In the genomic region with DNA sequence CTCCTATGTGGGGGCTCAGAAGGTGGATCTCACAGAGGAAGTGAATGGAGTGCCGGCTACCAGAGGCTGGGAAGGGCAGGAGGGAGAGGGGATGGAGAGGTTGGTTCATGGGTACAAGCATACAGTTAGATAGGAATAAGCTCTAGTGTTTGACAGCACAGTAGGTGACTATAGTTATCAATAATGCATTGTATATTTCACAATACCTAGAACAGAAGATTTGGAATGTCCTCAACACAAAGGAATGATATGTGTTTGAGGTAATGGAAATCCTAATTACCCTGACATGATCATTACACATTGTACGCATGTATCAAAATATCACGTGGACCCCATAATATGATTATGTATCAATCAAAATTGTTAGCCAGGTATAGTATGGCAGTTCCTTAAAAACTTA, we compare ENCODE assay signal across 20 cellular contexts. TPM values are rescaled to one million over a fixed set of nuclear protein-coding genes. Genes with fewer than 3 reads are reported as not detected.
DNase-seq lines count a peak whose midpoint lies in the region; ATAC-seq and TF ChIP-seq lines count a peak whose summit lies in the region.
"Had no signal": no experiment of that assay in that cellular context is flagged by ENCODE, and none has a peak within 500 bp of the region (broad histone marks: within the 10 kb centered on the region; RNA-seq: fewer than 3 reads in every experiment).

No MANE protein-coding gene starts in this region.

- H2BK5ac ChIP-seq in IMR-90 (ENCODE audit: low read depth, low read length, poor library complexity, severe bottlenecking), result no peak overlapping the region

- no peaks in the 10 kb centered on the region for H3K36me3 Mint-ChIP-seq in Caco-2 (ENCODE audit: insufficient read depth, unreplicated experiment)
- no peaks in the 10 kb centered on the region for H3K36me3 Mint-ChIP-seq in progenitor cell of endocrine pancreas (ENCODE audit: insufficient read depth)
- H3K36me3 Mint-ChIP-seq: CD8-positive, alpha-beta T cell had no signal

- H3K4me1 Mint-ChIP-seq in Caco-2 (ENCODE audit: low read depth, unreplicated experiment) (peaks cover 38% of the 10 kb centered on the region), progenitor cell of endocrine pancreas (ENCODE audit: low read depth) (peaks cover 14% of the 10 kb centered on the region)

- no peaks in the 10 kb centered on the region for H3K9me3 ChIP-seq in Caco-2
- no peaks in the 10 kb centered on the region for H3K9me3 ChIP-seq in IMR-90 (ENCODE audit: control insufficient read depth, insufficient read depth, low read length)
- no peaks in the 10 kb centered on the region for H3K9me3 ChIP-seq in tibial nerve
- H3K9me3 ChIP-seq: BLaER1 treated with 17β-estradiol and CSF1 and Interleukin-3, amounts not matched to agents 10 nM and 100 nM had no signal

- peaks cover 3% of the 10 kb centered on the region; the same call in 1 of the 2 replicates for H4K20me1 ChIP-seq in IMR-90 (ENCODE audit: insufficient read depth, low read length)
- H4K20me1 ChIP-seq: BLaER1 treated with 17β-estradiol and CSF1 and Interleukin-3, amounts not matched to agents 10 nM and 100 nM had no signal

- H3K27ac ChIP-seq in IMR-90 (ENCODE audit: insufficient read depth, low read length) (no peak overlapping the region), tibial nerve (no peak overlapping the region)
- H3K27ac ChIP-seq: BLaER1 treated with 17β-estradiol and CSF1 and Interleukin-3, amounts not matched to agents 10 nM and 100 nM; C4-2B had no signal

- no peaks in the 10 kb centered on the region for H3K27me3 Mint-ChIP-seq in Caco-2 (ENCODE audit: insufficient read depth, unreplicated experiment)
- H3K27me3 Mint-ChIP-seq in progenitor cell of endocrine pancreas, result peaks cover 5% of the 10 kb centered on the region
- H3K27me3 Mint-ChIP-seq: CD4-positive, alpha-beta T cell had no signal

- 0 out of 2 replicates have a peak overlapping the region, but pooled peaks have one; percentile 45 for H2BK20ac ChIP-seq in IMR-90 (ENCODE audit: low read depth, low read length)

- H3K9me3 Mint-ChIP-seq in Caco-2 (ENCODE audit: unreplicated experiment) (no peaks in the 10 kb centered on the region), progenitor cell of endocrine pancreas (ENCODE audit: low read depth) (no peaks in the 10 kb centered on the region)
- H3K9me3 Mint-ChIP-seq: CD4-positive, alpha-beta T cell; CD8-positive, alpha-beta T cell had no signal

- H3K79me1 ChIP-seq in IMR-90 (ENCODE audit: low read depth in 1 of 2, low read length in 2 of 2), result no peaks in the 10 kb centered on the region

- peak overlapping the region; percentile 54; the same call in 1 of the 2 replicates for H2BK120ac ChIP-seq in IMR-90 (ENCODE audit: low read depth, low read length)

- H3K14ac ChIP-seq in IMR-90 (replicated peaks; ENCODE audit: low read depth, low read length), result no peak overlapping the region

- TF ChIP-seq RAD21 in IMR-90 (IDR thresholded peaks at IDR 0.05; ENCODE audit: low read length), result no peak

- H3K56ac ChIP-seq in IMR-90 (ENCODE audit: extremely low read depth, insufficient read depth, low read length), result no peak overlapping the region

- H3K4me1 ChIP-seq in Caco-2 (peaks cover 58% of the 10 kb centered on the region), IMR-90 (ENCODE audit: control insufficient read depth, insufficient read depth, low read length) (peaks cover 14% of the 10 kb centered on the region), tibial nerve (no peaks in the 10 kb centered on the region)

- H3K4ac ChIP-seq in IMR-90 (ENCODE audit: low read depth, low read length), result peak overlapping the region; percentile 26; the same call in 1 of the 2 replicates

- H2AFZ ChIP-seq in IMR-90 (replicated peaks; ENCODE audit: low read length, poor library complexity), result no peak overlapping the region

- peak overlapping the region; percentile 45; the same call in 1 of the 2 replicates for H4K91ac ChIP-seq in IMR-90 (ENCODE audit: insufficient read depth, low read depth, low read length)

- peaks cover 15% of the 10 kb centered on the region for H3K9me1 ChIP-seq in IMR-90 (ENCODE audit: insufficient read depth, low read length)

- no CpG with 5 or more reads among the region's 3 CpGs for WGBS in IMR-90 (ENCODE audit: extremely low coverage in 2 of 2, insufficient read length in 1 of 2), 2 experiments
- 84 to 90% methylated on average over 3 of the region's 3 CpGs for WGBS in tibial nerve, 2 donors

- ATAC-seq in IMR-90 (ENCODE audit: low read depth), result no peak
- ATAC-seq: CD8-positive, alpha-beta T cell; GM12878 had no signal

- peak overlapping the region; percentile 66; the same call in 1 of the 2 replicates for H2AK5ac ChIP-seq in IMR-90 (ENCODE audit: low read depth, low read length)

- no peak for TF ChIP-seq EP300 in tibial nerve (IDR thresholded peaks at IDR 0.05)

- H3K9ac ChIP-seq in IMR-90 (ENCODE audit: low read depth, low read length), result no peak overlapping the region
- H3K9ac ChIP-seq: BLaER1 treated with 17β-estradiol and CSF1 and Interleukin-3, amounts not matched to agents 10 nM and 100 nM had no signal

- H3K27ac Mint-ChIP-seq in Caco-2 (ENCODE audit: unreplicated experiment) (peak overlapping the region; percentile 33), progenitor cell of endocrine pancreas (peak overlapping the region; percentile 14)
- H3K27ac Mint-ChIP-seq: CD4-positive, alpha-beta T cell; CD8-positive, alpha-beta T cell had no signal

- no peak overlapping the region for H4K8ac ChIP-seq in IMR-90 (ENCODE audit: low read depth in 2 of 2, low read length in 2 of 2)

- in situ Hi-C loops in IMR-90 (cut with MboI; ENCODE audit: low sequenced_read_pairs), result no loop called here

- H3K18ac ChIP-seq in IMR-90 (ENCODE audit: low read depth, low read length), result no peak overlapping the region

- intact Hi-C loops in Caco-2 (cut with micrococcal nuclease; ENCODE audit: unreplicated experiment), result no loop called here
- intact Hi-C loops in IMR-90 (cut with micrococcal nuclease), result no loop called here

- no peak for TF ChIP-seq POLR2A in IMR-90 (IDR thresholded peaks at IDR 0.05; ENCODE audit: low read depth, low read length)
- TF ChIP-seq POLR2A in tibial nerve (IDR thresholded peaks at IDR 0.05), result no peak

- dilution Hi-C loops in IMR-90 (cut with HindIII; ENCODE audit: low sequenced_read_pairs, unreplicated experiment), result no loop called here

- H3K4me3 ChIP-seq in Caco-2 (ENCODE audit: low read depth, low read length) (no peak overlapping the region), IMR-90 (ENCODE audit: insufficient read depth, low read depth, low read length) (no peak overlapping the region), tibial nerve (no peak overlapping the region)
- H3K4me3 ChIP-seq: BLaER1 treated with 17β-estradiol and CSF1 and Interleukin-3, amounts not matched to agents 10 nM and 100 nM; GM12878 had no signal

- BruUV-seq in Caco-2 (replicated peaks; lab: Mats Ljungman, UMichigan) (no TSS peak), IMR-90 (replicated peaks; lab: Mats Ljungman, UMichigan) (no TSS peak)

- H3K36me3 ChIP-seq in Caco-2 (ENCODE audit: control insufficient read depth, insufficient read depth, low read length), result no peaks in the 10 kb centered on the region
- no peaks in the 10 kb centered on the region for H3K36me3 ChIP-seq in IMR-90 (ENCODE audit: control insufficient read depth, insufficient read depth, low read length)
- no peaks in the 10 kb centered on the region for H3K36me3 ChIP-seq in tibial nerve
- H3K36me3 ChIP-seq: BLaER1 treated with 17β-estradiol and CSF1 and Interleukin-3, amounts not matched to agents 10 nM and 100 nM had no signal

- TF ChIP-seq CTCF in Caco-2 (IDR thresholded peaks at IDR 0.05; ENCODE audit: insufficient read depth in 1 of 2, low read depth in 1 of 2, low read length in 1 of 2, severe bottlenecking in 1 of 2, unreplicated experiment in 1 of 2) (no peak), IMR-90 (conservative IDR thresholded peaks at IDR 0.05; ENCODE audit: low read depth, low read length) (no peak), progenitor cell of endocrine pancreas (IDR thresholded peaks at IDR 0.05; ENCODE audit: unreplicated experiment) (no peak), tibial nerve (IDR thresholded peaks at IDR 0.05) (no peak)

- H3K4me3 Mint-ChIP-seq in Caco-2 (ENCODE audit: unreplicated experiment) (no peak overlapping the region), progenitor cell of endocrine pancreas (ENCODE audit: low read depth) (no peak overlapping the region)
- H3K4me3 Mint-ChIP-seq: CD4-positive, alpha-beta T cell; CD8-positive, alpha-beta T cell had no signal

- no peak overlapping the region for H2BK15ac ChIP-seq in IMR-90 (ENCODE audit: low read depth, low read length)

- DNase-seq in Caco-2 (no peak), IMR-90 (no peak), progenitor cell of endocrine pancreas (ENCODE audit: low spot score, unreplicated experiment) (no peak), tibial nerve (ENCODE audit: low spot score in 2 of 2) (no peak), SK-N-DZ (ENCODE audit: low spot score) (no peak)
- DNase-seq: 8988T; ACHN; CD4-positive, alpha-beta T cell; CD8-positive, alpha-beta T cell; DMS 273 treated with DMSO at 0.1 percent for 48 hours; DMS153; DMS53; DMS79; DND-41; EL; GDM1 had no signal

- no peak overlapping the region for H3K4me2 ChIP-seq in IMR-90 (ENCODE audit: low read depth, low read length)

- H2AK9ac ChIP-seq in IMR-90 (replicated peaks; ENCODE audit: low read depth, low read length, poor library complexity), result no peak overlapping the region

- H3K23ac ChIP-seq in IMR-90 (ENCODE audit: low read depth, low read length), result no peak overlapping the region

- H4K5ac ChIP-seq in IMR-90 (ENCODE audit: low read depth, low read length), result no peak overlapping the region

- CTCF ChIA-PET in Caco-2 (lab: Charles Lee), result no interaction called here
- CTCF ChIA-PET in IMR-90 (lab: Yijun Ruan, JAX), result no interaction called here

- POLR2A ChIA-PET in Caco-2 (lab: Charles Lee) (interaction anchor here (0.9 kb wide), 1 partner anchor 58 kb away, joined by 3 read pairs; the partner anchor contains the start of gene RASD1), IMR-90 (lab: Charles Lee; ENCODE audit: unreplicated experiment) (no interaction called here)

- H3K27me3 ChIP-seq in Caco-2 (replicated peaks; ENCODE audit: control insufficient read depth, insufficient read depth, low read length) (no peaks in the 10 kb centered on the region), IMR-90 (ENCODE audit: control insufficient read depth, insufficient read depth, low read length) (no peaks in the 10 kb centered on the region), tibial nerve (no peaks in the 10 kb centered on the region)
- H3K27me3 ChIP-seq: BLaER1 treated with 17β-estradiol and CSF1 and Interleukin-3, amounts not matched to agents 10 nM and 100 nM had no signal

RNA-seq across cellular contexts. Expression of gene MED9, which starts 38.9 kb away (rescaled TPM):
- total RNA-seq in Caco-2 (2022), result 24.9 and 26.6 TPM in 2 replicates
- 6.1 and 8.9 TPM in 2 replicates for total RNA-seq in IMR-90 (2012; rRNA removed)
- polyA plus RNA-seq in IMR-90 (2012; rRNA removed), result 9.1 and 10.1 TPM in 2 replicates
- polyA plus RNA-seq in IMR-90 (2012; cell fraction: cytosol; rRNA removed), result 3.3 and 9.5 TPM in 2 replicates
- 12.6 and 13.5 TPM in 2 replicates for polyA plus RNA-seq in IMR-90 (2012; cell fraction: nucleus; rRNA removed; ENCODE audit: low replicate concordance)
- 17.0 and 17.7 TPM in 2 replicates for total RNA-seq in progenitor cell of endocrine pancreas
- 10 to 100 TPM in 3 of 4 donors, 1 to 10 TPM in 1; 8.0 to 17.5 (median 13.6) TPM for total RNA-seq in tibial nerve
- 24.2 and 33.6 TPM in 2 replicates for polyA plus RNA-seq in SK-N-DZ (2014; cell fraction: cytosol; rRNA removed)
- polyA plus RNA-seq in SK-N-DZ (2014; cell fraction: nucleus; rRNA removed), result 15.3 and 19.8 TPM in 2 replicates

RNA-seq across cellular contexts. Expression of gene RASD1, which starts 58.3 kb away (rescaled TPM):
- total RNA-seq in Caco-2 (2022) (11.0 and 14.8 TPM in 2 replicates), IMR-90 (2012; rRNA removed) (0.54 and 1.1 TPM in 2 replicates), progenitor cell of endocrine pancreas (4.6 and 5.6 TPM in 2 replicates), tibial nerve (100 to 1,000 TPM; 166 to 250 (median 231) TPM)
- polyA plus RNA-seq in IMR-90 (2012; rRNA removed), result 1.4 and 1.8 TPM in 2 replicates
- 1.2 and 5.9 TPM in 2 replicates for polyA plus RNA-seq in IMR-90 (2012; cell fraction: cytosol; rRNA removed)
- polyA plus RNA-seq in IMR-90 (2012; cell fraction: nucleus; rRNA removed; ENCODE audit: low replicate concordance), result 8.4 and 9.1 TPM in 2 replicates
- polyA plus RNA-seq in SK-N-DZ (2014; cell fraction: cytosol; rRNA removed), result 0.24 and 0.74 TPM in 2 replicates
- 0.58 and 2.5 TPM in 2 replicates for polyA plus RNA-seq in SK-N-DZ (2014; cell fraction: nucleus; rRNA removed)
- total RNA-seq: G401, GM12878 had no signal

Comparison
In these comparisons a context has a peak if more than half of its experiments do, and no peak if none do; other contexts are left out.
1. RNA of gene RASD1, which starts 58.3 kb away (total RNA-seq): 166 to 250 TPM in tibial nerve; 11.0 to 14.8 TPM in Caco-2, 4.6 to 5.6 TPM in progenitor cell of endocrine pancreas and 0.54 to 1.1 TPM in IMR-90; every median in the first group is over 10 times any median in the second.